In the genomic region with DNA sequence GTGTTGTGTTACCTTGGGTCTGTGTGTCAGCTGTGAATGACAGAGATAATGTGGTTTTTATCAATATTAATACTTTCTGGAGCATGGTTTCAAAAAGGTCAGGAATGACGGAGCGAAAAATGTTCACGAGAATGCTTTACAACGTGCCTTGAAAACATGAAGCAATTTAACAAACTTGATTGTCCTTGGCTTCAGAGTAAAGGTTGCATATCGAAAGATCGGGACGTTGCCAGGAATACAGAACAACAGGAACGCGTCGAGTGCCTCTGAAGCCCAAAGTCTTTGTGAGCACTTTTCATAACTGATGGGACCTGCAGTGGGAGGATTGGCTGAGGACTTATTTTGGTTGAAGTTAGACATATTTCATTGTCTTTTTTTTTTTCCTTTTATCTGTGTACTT, we compare ENCODE assay signal across 22 cellular contexts.
A peak's percentile ranks its signal among the peaks of the same experiment; 100 is the strongest.
DNase-seq lines count a peak whose midpoint lies in the region; ATAC-seq and TF ChIP-seq lines count a peak whose summit lies in the region.
"Had no signal": no experiment of that assay in that cellular context is flagged by ENCODE, and none has a peak within 500 bp of the region (broad histone marks: within the 10 kb centered on the region; RNA-seq: fewer than 3 reads in every experiment).

No MANE protein-coding gene starts in this region.

- no peaks in the 10 kb centered on the region for H3K27me3 Mint-ChIP-seq in WTC11 (ENCODE audit: low read depth)
- H3K27me3 Mint-ChIP-seq in nephron (ENCODE audit: low read depth), result no peaks in the 10 kb centered on the region
- H3K27me3 Mint-ChIP-seq: progenitor cell of endocrine pancreas had no signal

- H3K9me3 ChIP-seq in BE2C, result no peaks in the 10 kb centered on the region
- no peaks in the 10 kb centered on the region for H3K9me3 ChIP-seq in heart left ventricle
- no peaks in the 10 kb centered on the region for H3K9me3 ChIP-seq in gastrocnemius medialis
- H3K9me3 ChIP-seq: spleen, stomach had no signal

- DNase-seq in BE2C (peak; percentile 18), WTC11 (ENCODE audit: low spot score) (no peak), heart left ventricle (no peak), gastrocnemius medialis (no peak), C1 segment of cervical spinal cord (lab: John Stamatoyannopoulos, UW) (no peak), NCI-H510A treated with DMSO at 0.1 percent for 48 hours (lab: John Stamatoyannopoulos, UW) (no peak)
- DNase-seq: activated CD4-positive, alpha-beta T cell treated with anti-CD3 and anti-CD28 coated beads, Interleukin-2, amount 50 U/mL, for 48 hours; activated effector memory CD4-positive, alpha-beta T cell treated with anti-CD3 and anti-CD28 coated beads, Interleukin-2, amount 50 U/mL, for 16 hours; GM23248; MM.1S; NCI-H1436; NCI-H748 treated with DMSO at 0.1 percent for 48 hours; SHP77 treated with DMSO at 0.1 percent for 48 hours; spleen; stimulated activated CD4-positive, alpha-beta T cell treated with anti-CD3 and anti-CD28 coated beads, Interleukin-4, amount 100 ng/mL, for 4 hours; stomach had no signal

- H3K27me3 ChIP-seq in BE2C (no peaks in the 10 kb centered on the region), heart left ventricle (no peaks in the 10 kb centered on the region), gastrocnemius medialis (no peaks in the 10 kb centered on the region)
- H3K27me3 ChIP-seq: cardiac muscle cell, spleen, stomach had no signal

- TF ChIP-seq CTCF in BE2C (IDR thresholded peaks at IDR 0.05; ENCODE audit: low read depth, low read length) (no peak), WTC11 (IDR thresholded peaks at IDR 0.05) (no peak), heart left ventricle (IDR thresholded peaks at IDR 0.05) (no peak), nephron (IDR thresholded peaks at IDR 0.05; ENCODE audit: unreplicated experiment in 3 of 3) (no peak), gastrocnemius medialis (IDR thresholded peaks at IDR 0.05 in 4 of 5, conservative IDR thresholded peaks at IDR 0.05 in 1 of 5) (no peak)

- no peak for ATAC-seq in WTC11
- ATAC-seq in heart left ventricle, result peak; percentile 69 to 81 (median 74)
- no peak for ATAC-seq in activated CD4-positive, CD25-positive, alpha-beta regulatory T cell treated with anti-CD3 and anti-CD28 coated beads, Interleukin-2, amount 50 U/mL, for 24 hours
- no peak for ATAC-seq in gastrocnemius medialis

- H3K9me3 Mint-ChIP-seq in WTC11, result no peaks in the 10 kb centered on the region
- no peaks in the 10 kb centered on the region for H3K9me3 Mint-ChIP-seq in nephron
- H3K9me3 Mint-ChIP-seq: neural crest cell; T-helper 1 cell treated with Interleukin-12 subunit alpha and Interleukin-12 subunit beta and Interleukin-4 antibody, amounts not matched to agents 30 μg/mL and 1 μg/mL, for 36 hours had no signal

- in situ Hi-C loops in gastrocnemius medialis (cut with MboI; ENCODE audit: low sequenced_read_pairs in 4 of 4), result no loop called here

- H3K4me3 Mint-ChIP-seq in WTC11 (no peak overlapping the region), nephron (peak overlapping the region in 2 of 3 experiments; percentile 39 to 58)
- H3K4me3 Mint-ChIP-seq: neural crest cell; T-helper 1 cell treated with Interleukin-12 subunit alpha and Interleukin-12 subunit beta and Interleukin-4 antibody, amounts not matched to agents 30 μg/mL and 1 μg/mL, for 36 hours had no signal

- WGBS in heart left ventricle, 4 donors, result 39 to 54% (median 49%) methylated on average over 10 of the region's 10 CpGs

- H3K27ac ChIP-seq in heart left ventricle, result peak overlapping the region in 8 of 12 donors; percentile 2 to 59 (median 40)
- H3K27ac ChIP-seq in gastrocnemius medialis, result no peak overlapping the region
- H3K27ac ChIP-seq: GM23248, spleen, stomach had no signal

- POLR2A ChIA-PET in WTC11 (lab: Charles Lee), result no interaction called here

- intact Hi-C loops in heart left ventricle (cut with DNase I) (loop anchor here in 3 of 10 donors (5.0 to 10.0 kb wide), 3 partner anchors 59 to 109 kb away; no protein-coding TSS in a partner anchor), gastrocnemius medialis (cut with DNase I; ENCODE audit: low total_unique reads) (no loop called here)

- CTCF ChIA-PET in WTC11 (lab: Charles Lee), result interaction anchor here (1.7 kb wide), 1 partner anchor 16 kb away, joined by 5 read pairs; no protein-coding TSS in a partner anchor

- H3K4me1 Mint-ChIP-seq in WTC11 (peaks cover 66% of the 10 kb centered on the region), nephron (peaks cover 17% of the 10 kb centered on the region)
- H3K4me1 Mint-ChIP-seq: neural crest cell had no signal

- H3K27ac Mint-ChIP-seq in WTC11, result peak overlapping the region; percentile 63
- peak overlapping the region; percentile 23 to 47 (median 30) for H3K27ac Mint-ChIP-seq in nephron
- H3K27ac Mint-ChIP-seq: progenitor cell of endocrine pancreas; T-helper 1 cell treated with Interleukin-12 subunit alpha and Interleukin-12 subunit beta and Interleukin-4 antibody, amounts not matched to agents 30 μg/mL and 1 μg/mL, for 36 hours had no signal

- TF ChIP-seq POLR2A in heart left ventricle (IDR thresholded peaks at IDR 0.05) (no peak), gastrocnemius medialis (IDR thresholded peaks at IDR 0.05) (no peak)

- H3K4me3 ChIP-seq in BE2C (ENCODE audit: low read depth, low read length), result peak overlapping the region; percentile 45
- H3K4me3 ChIP-seq in heart left ventricle, result peak overlapping the region in 8 of 12 donors; percentile 1 to 33 (median 16)
- H3K4me3 ChIP-seq in gastrocnemius medialis, result peak overlapping the region in 2 of 4 donors; percentile 18 to 22
- H3K4me3 ChIP-seq: cardiac muscle cell, GM23248 had no signal

- no peaks in the 10 kb centered on the region for H3K36me3 ChIP-seq in BE2C
- H3K36me3 ChIP-seq in heart left ventricle, result no peaks in the 10 kb centered on the region
- no peaks in the 10 kb centered on the region for H3K36me3 ChIP-seq in gastrocnemius medialis
- H3K36me3 ChIP-seq: cardiac muscle cell, spleen, stomach had no signal

- H3K4me1 ChIP-seq in BE2C (peaks cover 9% of the 10 kb centered on the region; the same call in 1 of the 2 replicates), heart left ventricle (peaks cover 0 to 5% (median 0%) of the 10 kb centered on the region in 12 donors), gastrocnemius medialis (no peaks in the 10 kb centered on the region)

- H3K36me3 Mint-ChIP-seq in WTC11, result no peaks in the 10 kb centered on the region
- no peaks in the 10 kb centered on the region for H3K36me3 Mint-ChIP-seq in nephron (ENCODE audit: low read depth)

TF ChIP-seq in WTC11, 78 proteins besides CTCF, POLR2A, EP300 and RAD21 (continues in another document):
- TF ChIP-seq FOXK1 (CRISPR knock-in tag; IDR thresholded peaks at IDR 0.05) (no peak), USF2 (CRISPR knock-in tag; IDR thresholded peaks at IDR 0.05) (no peak), TCF7 (CRISPR knock-in tag; IDR thresholded peaks at IDR 0.05; ENCODE audit: low read depth) (no peak), ELF4 (CRISPR knock-in tag; IDR thresholded peaks at IDR 0.05; ENCODE audit: low read depth) (no peak), ZNF317 (CRISPR knock-in tag; IDR thresholded peaks at IDR 0.05; ENCODE audit: borderline replicate concordance, low read depth) (no peak), TP53 (CRISPR knock-in tag; IDR thresholded peaks at IDR 0.05) (no peak), NFE2L1 (CRISPR knock-in tag; IDR thresholded peaks at IDR 0.05) (no peak), IRF2 (CRISPR knock-in tag; IDR thresholded peaks at IDR 0.05; ENCODE audit: borderline replicate concordance, low read depth) (no peak), E2F5 (CRISPR knock-in tag; IDR thresholded peaks at IDR 0.05) (no peak)
- TF ChIP-seq, protein P1, sequence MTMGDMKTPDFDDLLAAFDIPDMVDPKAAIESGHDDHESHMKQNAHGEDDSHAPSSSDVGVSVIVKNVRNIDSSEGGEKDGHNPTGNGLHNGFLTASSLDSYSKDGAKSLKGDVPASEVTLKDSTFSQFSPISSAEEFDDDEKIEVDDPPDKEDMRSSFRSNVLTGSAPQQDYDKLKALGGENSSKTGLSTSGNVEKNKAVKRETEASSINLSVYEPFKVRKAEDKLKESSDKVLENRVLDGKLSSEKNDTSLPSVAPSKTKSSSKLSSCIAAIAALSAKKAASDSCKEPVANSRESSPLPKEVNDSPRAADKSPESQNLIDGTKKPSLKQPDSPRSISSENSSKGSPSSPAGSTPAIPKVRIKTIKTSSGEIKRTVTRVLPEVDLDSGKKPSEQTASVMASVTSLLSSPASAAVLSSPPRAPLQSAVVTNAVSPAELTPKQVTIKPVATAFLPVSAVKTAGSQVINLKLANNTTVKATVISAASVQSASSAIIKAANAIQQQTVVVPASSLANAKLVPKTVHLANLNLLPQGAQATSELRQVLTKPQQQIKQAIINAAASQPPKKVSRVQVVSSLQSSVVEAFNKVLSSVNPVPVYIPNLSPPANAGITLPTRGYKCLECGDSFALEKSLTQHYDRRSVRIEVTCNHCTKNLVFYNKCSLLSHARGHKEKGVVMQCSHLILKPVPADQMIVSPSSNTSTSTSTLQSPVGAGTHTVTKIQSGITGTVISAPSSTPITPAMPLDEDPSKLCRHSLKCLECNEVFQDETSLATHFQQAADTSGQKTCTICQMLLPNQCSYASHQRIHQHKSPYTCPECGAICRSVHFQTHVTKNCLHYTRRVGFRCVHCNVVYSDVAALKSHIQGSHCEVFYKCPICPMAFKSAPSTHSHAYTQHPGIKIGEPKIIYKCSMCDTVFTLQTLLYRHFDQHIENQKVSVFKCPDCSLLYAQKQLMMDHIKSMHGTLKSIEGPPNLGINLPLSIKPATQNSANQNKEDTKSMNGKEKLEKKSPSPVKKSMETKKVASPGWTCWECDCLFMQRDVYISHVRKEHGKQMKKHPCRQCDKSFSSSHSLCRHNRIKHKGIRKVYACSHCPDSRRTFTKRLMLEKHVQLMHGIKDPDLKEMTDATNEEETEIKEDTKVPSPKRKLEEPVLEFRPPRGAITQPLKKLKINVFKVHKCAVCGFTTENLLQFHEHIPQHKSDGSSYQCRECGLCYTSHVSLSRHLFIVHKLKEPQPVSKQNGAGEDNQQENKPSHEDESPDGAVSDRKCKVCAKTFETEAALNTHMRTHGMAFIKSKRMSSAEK (CRISPR knock-in tag; IDR thresholded peaks at IDR 0.05; ENCODE audit: borderline replicate concordance), result no peak

Comparison
In these comparisons a context has a peak if more than half of its experiments do, and no peak if none do; other contexts are left out.
1. ATAC-seq: peak in heart left ventricle (4 of 4); none in WTC11 (single experiment), activated CD4-positive, CD25-positive, alpha-beta regulatory T cell treated with anti-CD3 and anti-CD28 coated beads, Interleukin-2, amount 50 U/mL, for 24 hours (0 of 2) and gastrocnemius medialis (0 of 2).
2. H3K27ac ChIP-seq: peak in heart left ventricle (8 of 12); none in gastrocnemius medialis (0 of 4).